In the genomic region with DNA sequence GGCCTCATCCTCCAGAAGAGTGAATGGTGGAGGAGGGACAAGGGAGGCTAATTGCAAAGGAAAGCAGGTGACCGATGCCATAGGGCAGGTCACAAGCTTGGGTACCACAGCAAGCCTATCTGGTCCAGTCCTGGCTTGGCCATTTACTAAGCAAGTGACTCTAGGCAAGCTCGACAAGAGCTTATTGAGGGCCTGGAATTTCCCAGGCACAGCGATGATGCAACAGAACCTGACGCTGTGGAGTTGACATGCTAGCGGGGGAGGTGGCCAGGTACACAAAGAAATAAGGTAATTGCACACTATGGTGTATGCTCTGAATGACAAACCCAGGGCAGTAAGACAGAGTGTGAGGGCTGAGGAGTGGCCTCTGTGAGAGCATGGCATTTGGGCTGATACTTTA, we compare ENCODE assay signal across 23 cellular contexts.
DNase-seq lines count a peak whose midpoint lies in the region; ATAC-seq and TF ChIP-seq lines count a peak whose summit lies in the region.
"Had no signal": no experiment of that assay in that cellular context is flagged by ENCODE, and none has a peak within 500 bp of the region (broad histone marks: within the 10 kb centered on the region; RNA-seq: fewer than 3 reads in every experiment).

No MANE protein-coding gene starts in this region.

- H3K27ac ChIP-seq in IMR-90 (ENCODE audit: insufficient read depth, low read length), result no peak overlapping the region
- H3K27ac ChIP-seq in mesendoderm (ENCODE audit: low read depth, low read length), result no peak overlapping the region
- H3K27ac ChIP-seq: ascending aorta, psoas muscle had no signal

- H4K8ac ChIP-seq in IMR-90 (ENCODE audit: low read depth in 2 of 2, low read length in 2 of 2) (no peak overlapping the region), mesendoderm (ENCODE audit: low read depth, low read length) (no peak overlapping the region)

- DNase-seq in NCI-H1436 (lab: John Stamatoyannopoulos, UW) (peak; percentile 27), NCI-H1436 treated with DMSO at 0.1 percent for 48 hours (lab: John Stamatoyannopoulos, UW) (no peak), IMR-90 (no peak), T47D (ENCODE audit: low read depth in 1 of 2, low spot score in 1 of 2) (peak; percentile 55 to 82), mesendoderm (peak; percentile 19), activated T-cell treated with anti-CD3 and anti-CD28 coated beads for 4 hours (no peak), omental fat pad (ENCODE audit: low spot score) (no peak)
- DNase-seq: activated CD4-positive, alpha-beta T cell treated with anti-CD3 and anti-CD28 coated beads, Interleukin-2, amount 50 U/mL, for 4 hours; activated CD8-positive, alpha-beta memory T cell treated with anti-CD3 and anti-CD28 coated beads, Interleukin-2, amount 50 U/mL, for 4 hours; activated naive CD8-positive, alpha-beta T cell treated with anti-CD3 and anti-CD28 coated beads for 36 hours; AML-193; CD8-positive, alpha-beta T cell; central memory CD4-positive, alpha-beta T cell; DND-41; glutamatergic neuron; kidney; NCI-H1092 treated with DMSO at 0.1 percent for 48 hours; psoas muscle; T-helper 9 cell had no signal

- POLR2A ChIA-PET in IMR-90 (lab: Charles Lee; ENCODE audit: unreplicated experiment), result no interaction called here

- no peaks in the 10 kb centered on the region for H4K20me1 ChIP-seq in IMR-90 (ENCODE audit: insufficient read depth, low read length)

- no peaks in the 10 kb centered on the region for H3K79me1 ChIP-seq in IMR-90 (ENCODE audit: low read depth in 1 of 2, low read length in 2 of 2)
- H3K79me1 ChIP-seq in mesendoderm (ENCODE audit: low read length), result no peaks in the 10 kb centered on the region

- no peaks in the 10 kb centered on the region for H3K79me2 ChIP-seq in mesendoderm (ENCODE audit: control insufficient read depth, insufficient read depth, low read length)

- H3K4ac ChIP-seq in IMR-90 (ENCODE audit: low read depth, low read length) (no peak overlapping the region), mesendoderm (ENCODE audit: low read depth, low read length) (no peak overlapping the region)

- H2BK20ac ChIP-seq in IMR-90 (ENCODE audit: low read depth, low read length), result no peak overlapping the region

- H3K9me1 ChIP-seq in IMR-90 (ENCODE audit: insufficient read depth, low read length), result peaks cover 9% of the 10 kb centered on the region

- H3K56ac ChIP-seq in IMR-90 (ENCODE audit: extremely low read depth, insufficient read depth, low read length), result no peak overlapping the region
- no peak overlapping the region for H3K56ac ChIP-seq in mesendoderm (ENCODE audit: low read length)

- no peak overlapping the region for H2AK9ac ChIP-seq in IMR-90 (replicated peaks; ENCODE audit: low read depth, low read length, poor library complexity)

- no peak overlapping the region for H2BK5ac ChIP-seq in IMR-90 (ENCODE audit: low read depth, low read length, poor library complexity, severe bottlenecking)
- H2BK5ac ChIP-seq in mesendoderm (ENCODE audit: low read length), result no peak overlapping the region

- H3K27me3 ChIP-seq in IMR-90 (ENCODE audit: control insufficient read depth, insufficient read depth, low read length) (peaks cover 9% of the 10 kb centered on the region; the same call in 1 of the 2 replicates), mesendoderm (ENCODE audit: insufficient read depth, low read length, poor library complexity) (no peaks in the 10 kb centered on the region)
- H3K27me3 ChIP-seq: ascending aorta had no signal

- TF ChIP-seq CTCF in IMR-90 (conservative IDR thresholded peaks at IDR 0.05; ENCODE audit: low read depth, low read length), result no peak
- no peak for TF ChIP-seq CTCF in omental fat pad (IDR thresholded peaks at IDR 0.05)

- H3K36me3 ChIP-seq in IMR-90 (ENCODE audit: control insufficient read depth, insufficient read depth, low read length), result no peaks in the 10 kb centered on the region
- no peaks in the 10 kb centered on the region for H3K36me3 ChIP-seq in mesendoderm (ENCODE audit: control insufficient read depth, insufficient read depth, low read length)
- H3K36me3 ChIP-seq: ascending aorta, HAP-1 had no signal

- WGBS in IMR-90 (ENCODE audit: extremely low coverage in 2 of 2, insufficient read length in 1 of 2), 2 experiments, result 73% methylated on average over 4 of the region's 5 CpGs; no CpG with 5 or more reads in 1 of the 2 experiments
- no CpG with 5 or more reads among the region's 5 CpGs for WGBS in mesendoderm (ENCODE audit: extremely low coverage, insufficient coverage, low lambda C conversion rate)

- H3K4me1 ChIP-seq in IMR-90 (ENCODE audit: control insufficient read depth, insufficient read depth, low read length), result peaks cover 10% of the 10 kb centered on the region
- no peaks in the 10 kb centered on the region for H3K4me1 ChIP-seq in mesendoderm (ENCODE audit: control insufficient read depth, low read depth, low read length)
- H3K4me1 ChIP-seq: ascending aorta, HAP-1, psoas muscle had no signal

- H3K18ac ChIP-seq in IMR-90 (ENCODE audit: low read depth, low read length), result no peak overlapping the region
- H3K18ac ChIP-seq in mesendoderm (ENCODE audit: low read length), result no peak overlapping the region

- TF ChIP-seq RAD21 in IMR-90 (IDR thresholded peaks at IDR 0.05; ENCODE audit: low read length), result no peak

- in situ Hi-C loops in IMR-90 (cut with MboI; ENCODE audit: low sequenced_read_pairs), result loop anchor here (25.0 kb wide), 1 partner anchor 485 kb away; no protein-coding TSS in a partner anchor
- in situ Hi-C loops in T47D (cut with HindIII; ENCODE audit: low pct_unique_long_range_greater_than_20kb, low sequenced_read_pairs), result no loop called here

- H3K9me3 ChIP-seq in IMR-90 (ENCODE audit: control insufficient read depth, insufficient read depth, low read length), result no peaks in the 10 kb centered on the region
- H3K9me3 ChIP-seq: ascending aorta, HAP-1, psoas muscle had no signal

- H3K4me3 ChIP-seq in IMR-90 (ENCODE audit: insufficient read depth, low read depth, low read length) (no peak overlapping the region), mesendoderm (ENCODE audit: low read length) (no peak overlapping the region)
- H3K4me3 ChIP-seq: ascending aorta, HAP-1, psoas muscle had no signal

- H2BK120ac ChIP-seq in IMR-90 (ENCODE audit: low read depth, low read length), result no peak overlapping the region
- no peak overlapping the region for H2BK120ac ChIP-seq in mesendoderm (ENCODE audit: low read depth, low read length)

- CTCF ChIA-PET in IMR-90 (lab: Yijun Ruan, JAX), result no interaction called here

- TF ChIP-seq POLR2A in IMR-90 (IDR thresholded peaks at IDR 0.05; ENCODE audit: low read depth, low read length), result no peak

- H3K14ac ChIP-seq in IMR-90 (replicated peaks; ENCODE audit: low read depth, low read length), result no peak overlapping the region

- H2AFZ ChIP-seq in IMR-90 (replicated peaks; ENCODE audit: low read length, poor library complexity), result no peak overlapping the region

- ATAC-seq in IMR-90 (ENCODE audit: low read depth), result no peak
- no peak for ATAC-seq in HG03095 (IDR thresholded peaks at IDR 0.05; ENCODE audit: unreplicated experiment)
- ATAC-seq in omental fat pad (ENCODE audit: low FRiP score), result no peak
- ATAC-seq: CD8-positive, alpha-beta T cell; psoas muscle; Right ventricle myocardium inferior had no signal

- no TSS peak for BruUV-seq in IMR-90 (replicated peaks; lab: Mats Ljungman, UMichigan)

- H2AK5ac ChIP-seq in IMR-90 (ENCODE audit: low read depth, low read length), result no peak overlapping the region
- no peak overlapping the region for H2AK5ac ChIP-seq in mesendoderm (ENCODE audit: low read length)

- H3K4me2 ChIP-seq in IMR-90 (ENCODE audit: low read depth, low read length) (no peak overlapping the region), mesendoderm (ENCODE audit: low read length) (no peak overlapping the region)

- H4K5ac ChIP-seq in IMR-90 (ENCODE audit: low read depth, low read length), result no peak overlapping the region
- H4K5ac ChIP-seq in mesendoderm (ENCODE audit: low read length), result no peak overlapping the region

- intact Hi-C loops in IMR-90 (cut with micrococcal nuclease), result no loop called here

- H2BK15ac ChIP-seq in IMR-90 (ENCODE audit: low read depth, low read length) (no peak overlapping the region), mesendoderm (replicated peaks; ENCODE audit: low read depth) (no peak overlapping the region)

- dilution Hi-C loops in IMR-90 (cut with HindIII; ENCODE audit: low sequenced_read_pairs, unreplicated experiment), result no loop called here

- H3K23ac ChIP-seq in IMR-90 (ENCODE audit: low read depth, low read length) (no peak overlapping the region), mesendoderm (ENCODE audit: low read length) (no peak overlapping the region)

- H3K9ac ChIP-seq in IMR-90 (ENCODE audit: low read depth, low read length) (no peak overlapping the region), mesendoderm (ENCODE audit: low read length) (no peak overlapping the region)

- no peak overlapping the region for H4K91ac ChIP-seq in IMR-90 (ENCODE audit: insufficient read depth, low read depth, low read length)

TF ChIP-seq in IMR-90, 13 proteins besides CTCF, POLR2A, EP300 and RAD21:
- TF ChIP-seq CHD1 (IDR thresholded peaks at IDR 0.05; ENCODE audit: low read depth, low read length) (no peak), SMC3 (IDR thresholded peaks at IDR 0.05; ENCODE audit: low read depth, low read length) (no peak), MXI1 (IDR thresholded peaks at IDR 0.05; ENCODE audit: borderline replicate concordance, low read depth, low read length) (no peak), CEBPB (IDR thresholded peaks at IDR 0.05; ENCODE audit: low read depth, low read length) (peak; percentile 36; the same call in 1 of the 2 replicates), NFE2L2 (IDR thresholded peaks at IDR 0.05; ENCODE audit: low read depth, low read length) (no peak)

Comparison
In these comparisons a context has a peak if more than half of its experiments do, and no peak if none do; other contexts are left out.
1. DNase-seq: peak in NCI-H1436 (single experiment), T47D (2 of 2) and mesendoderm (single experiment); none in NCI-H1436 treated with DMSO at 0.1 percent for 48 hours (single experiment), IMR-90 (single experiment), activated T-cell treated with anti-CD3 and anti-CD28 coated beads for 4 hours (single experiment) and omental fat pad (single experiment).